In genomic region chr12:53701518-53702264, GRCh38 we compare ENCODE assay signal across 9 cellular contexts. TPM values are rescaled to one million over a fixed set of nuclear protein-coding genes. Genes with fewer than 3 reads are reported as not detected.
DNase-seq lines count a peak whose midpoint lies in the region; ATAC-seq and TF ChIP-seq lines count a peak whose summit lies in the region.
"Had no signal": no experiment of that assay in that cellular context is flagged by ENCODE, and none has a peak within 500 bp of the region (broad histone marks: within the 10 kb centered on the region; RNA-seq: fewer than 3 reads in every experiment).

No MANE protein-coding gene starts in this region.

- no peaks in the 10 kb centered on the region for H3K9me3 ChIP-seq in OCI-LY1 (ENCODE audit: low read length)
- H3K9me3 ChIP-seq in naive thymus-derived CD4-positive, alpha-beta T cell (ENCODE audit: control insufficient read depth in 2 of 3, low read length in 3 of 3) = no peaks in the 10 kb centered on the region

- no peaks in the 10 kb centered on the region for H3K79me2 ChIP-seq in OCI-LY1 (ENCODE audit: insufficient read depth, low read length)

- peaks cover 76 to 90% (median 82%) of the 10 kb centered on the region in 5 donors for H3K27me3 Mint-ChIP-seq in naive thymus-derived CD4-positive, alpha-beta T cell

- DNase-seq in ELR (ENCODE audit: low read depth) (peak; percentile 71), HK-2 (ENCODE audit: unreplicated experiment) (peak; percentile 75), activated T-cell treated with anti-CD3 and anti-CD28 coated beads for 1 hour (ENCODE audit: low read depth) (peak; percentile 69), epithelial cell of proximal tubule (ENCODE audit: low read depth) (no peak)
- peak; percentile 48 to 74 (median 70) for DNase-seq in naive thymus-derived CD4-positive, alpha-beta T cell
- DNase-seq in stimulated activated effector memory CD8-positive, alpha-beta T cell treated with anti-CD3 and anti-CD28 coated beads, Interleukin-12 subunit alpha, Interleukin-12 subunit beta, amount 100 ng/mL, for 72 hours (ENCODE audit: low spot score in 2 of 2) = peak; percentile 66 to 83

- peak; percentile 92 for ATAC-seq in naive thymus-derived CD4-positive, alpha-beta T cell
- peak; percentile 93 for ATAC-seq in stimulated activated effector memory CD8-positive, alpha-beta T cell treated with anti-CD3 and anti-CD28 coated beads, Interleukin-12 subunit alpha, Interleukin-12 subunit beta, amount 100 ng/mL, for 72 hours
- no peak for ATAC-seq in HG03378 (IDR thresholded peaks at IDR 0.05; ENCODE audit: unreplicated experiment)

- no peak overlapping the region for H3K27ac ChIP-seq in OCI-LY1 (ENCODE audit: low read depth, low read length, poor library complexity, severe bottlenecking)
- H3K27ac ChIP-seq in naive thymus-derived CD4-positive, alpha-beta T cell (ENCODE audit: low read depth, low read length) = no peak overlapping the region
- H3K27ac ChIP-seq: epithelial cell of prostate had no signal

- H2AFZ ChIP-seq in OCI-LY1 (ENCODE audit: low read length) = no peak overlapping the region

- no peaks in the 10 kb centered on the region for H3K4me1 ChIP-seq in OCI-LY1 (ENCODE audit: insufficient read depth, low read length, severe bottlenecking)
- H3K4me1 ChIP-seq in naive thymus-derived CD4-positive, alpha-beta T cell (ENCODE audit: control insufficient read depth in 2 of 2, insufficient read depth in 2 of 2, low read length in 2 of 2) = peaks cover 0 to 4% of the 10 kb centered on the region in 2 donors

- peaks cover 17% of the 10 kb centered on the region; the same call in 1 of the 2 replicates for H3K27me3 ChIP-seq in OCI-LY1 (ENCODE audit: insufficient read depth, low read length)
- H3K27me3 ChIP-seq in naive thymus-derived CD4-positive, alpha-beta T cell (ENCODE audit: control insufficient read depth in 2 of 2, insufficient read depth in 2 of 2, low read length in 2 of 2) = peaks cover 11 to 12% of the 10 kb centered on the region in 2 donors

- intact Hi-C loops in naive thymus-derived CD4-positive, alpha-beta T cell (cut with micrococcal nuclease) = loop anchor here (1.0 to 5.0 kb wide), 3 partner anchors 42 to 506 kb away; no protein-coding TSS in a partner anchor

- H3K36me3 ChIP-seq in OCI-LY1 (ENCODE audit: insufficient read depth, low read length) = no peaks in the 10 kb centered on the region
- H3K36me3 ChIP-seq in naive thymus-derived CD4-positive, alpha-beta T cell (ENCODE audit: control insufficient read depth in 2 of 3, insufficient read depth in 3 of 3, low read length in 3 of 3) = no peaks in the 10 kb centered on the region

- POLR2A ChIA-PET in naive thymus-derived CD4-positive, alpha-beta T cell (lab: Charles Lee) = interaction anchor here (0.6 to 1.2 kb wide), 4 partner anchors 42 to 50 kb away, joined by 3 to 8 read pairs (median 4); partner anchors contain the start of gene CISTR

- no peaks in the 10 kb centered on the region for H3K9me2 ChIP-seq in OCI-LY1 (ENCODE audit: low read depth, low read length)

- CTCF ChIA-PET in naive thymus-derived CD4-positive, alpha-beta T cell (lab: Charles Lee) = interaction anchor here (0.6 to 5.1 kb wide), 14 partner anchors 9 to 508 kb away, joined by 3 to 132 read pairs (median 4); no protein-coding TSS in a partner anchor

- no peak overlapping the region for H3K4me3 Mint-ChIP-seq in naive thymus-derived CD4-positive, alpha-beta T cell
- H3K4me3 Mint-ChIP-seq in stimulated activated effector memory CD8-positive, alpha-beta T cell treated with anti-CD3 and anti-CD28 coated beads, Interleukin-12 subunit alpha, Interleukin-12 subunit beta, amount 100 ng/mL, for 72 hours = no peak overlapping the region

- no peaks in the 10 kb centered on the region for H3F3A ChIP-seq in OCI-LY1 (ENCODE audit: insufficient read depth, low read length)

- no peaks in the 10 kb centered on the region for H3K9me3 Mint-ChIP-seq in naive thymus-derived CD4-positive, alpha-beta T cell
- no peaks in the 10 kb centered on the region for H3K9me3 Mint-ChIP-seq in stimulated activated effector memory CD8-positive, alpha-beta T cell treated with anti-CD3 and anti-CD28 coated beads, Interleukin-12 subunit alpha, Interleukin-12 subunit beta, amount 100 ng/mL, for 72 hours

- no peaks in the 10 kb centered on the region for H4K20me1 ChIP-seq in OCI-LY1 (ENCODE audit: insufficient read depth, low read length)

- TF ChIP-seq CTCF in OCI-LY1 (IDR thresholded peaks at IDR 0.05; ENCODE audit: low read length) (peak; percentile 93), epithelial cell of proximal tubule (conservative IDR thresholded peaks at IDR 0.05; ENCODE audit: low read depth, low read length) (peak; percentile 92)

- no peak overlapping the region for H3K4me2 ChIP-seq in OCI-LY1 (ENCODE audit: low read length)

- H3K4me3 ChIP-seq in OCI-LY1 (ENCODE audit: low read depth, low read length, poor library complexity, severe bottlenecking) = no peak overlapping the region
- H3K4me3 ChIP-seq in epithelial cell of proximal tubule (ENCODE audit: low read depth, low read length) = no peak overlapping the region
- no peak overlapping the region for H3K4me3 ChIP-seq in naive thymus-derived CD4-positive, alpha-beta T cell (ENCODE audit: low read length)

- H3K27ac Mint-ChIP-seq in naive thymus-derived CD4-positive, alpha-beta T cell = no peak overlapping the region
- no peak overlapping the region for H3K27ac Mint-ChIP-seq in stimulated activated effector memory CD8-positive, alpha-beta T cell treated with anti-CD3 and anti-CD28 coated beads, Interleukin-12 subunit alpha, Interleukin-12 subunit beta, amount 100 ng/mL, for 72 hours

- peaks cover 5 to 10% (median 7%) of the 10 kb centered on the region in 7 donors for H3K4me1 Mint-ChIP-seq in naive thymus-derived CD4-positive, alpha-beta T cell
- H3K4me1 Mint-ChIP-seq in stimulated activated effector memory CD8-positive, alpha-beta T cell treated with anti-CD3 and anti-CD28 coated beads, Interleukin-12 subunit alpha, Interleukin-12 subunit beta, amount 100 ng/mL, for 72 hours = peaks cover 13% of the 10 kb centered on the region

- no peak overlapping the region for H3K9ac ChIP-seq in OCI-LY1 (ENCODE audit: low read length)

- peaks cover 0 to 3% (median 0%) of the 10 kb centered on the region in 5 donors for H3K36me3 Mint-ChIP-seq in naive thymus-derived CD4-positive, alpha-beta T cell
- H3K36me3 Mint-ChIP-seq in stimulated activated effector memory CD8-positive, alpha-beta T cell treated with anti-CD3 and anti-CD28 coated beads, Interleukin-12 subunit alpha, Interleukin-12 subunit beta, amount 100 ng/mL, for 72 hours = no peaks in the 10 kb centered on the region

RNA-seq across cellular contexts. Expression of gene CALCOCO1, which starts 25.6 kb away (rescaled TPM):
- 16.8 and 41.2 TPM in 2 replicates for total RNA-seq in epithelial cell of proximal tubule
- total RNA-seq in naive thymus-derived CD4-positive, alpha-beta T cell = 100 to 1,000 TPM in 3 of 5 experiments, 10 to 100 TPM in 2; 66.1 to 175 (median 137) TPM
- 10 to 100 TPM; 58.7 to 68.9 TPM for polyA plus RNA-seq in naive thymus-derived CD4-positive, alpha-beta T cell

RNA-seq across cellular contexts. Expression of gene ATP5MC2, which starts 25.8 kb away (rescaled TPM):
- total RNA-seq in epithelial cell of proximal tubule = 311 and 313 TPM in 2 replicates
- total RNA-seq in naive thymus-derived CD4-positive, alpha-beta T cell = 100 to 1,000 TPM; 237 to 332 (median 275) TPM
- polyA plus RNA-seq in naive thymus-derived CD4-positive, alpha-beta T cell = 100 to 1,000 TPM; 586 to 659 TPM

RNA-seq across cellular contexts. Expression of gene CISTR, which starts 50.1 kb away (rescaled TPM):
- not detected in 2 replicates for total RNA-seq in epithelial cell of proximal tubule
- not detected for total RNA-seq in naive thymus-derived CD4-positive, alpha-beta T cell
- polyA plus RNA-seq in naive thymus-derived CD4-positive, alpha-beta T cell = not detected
